25 cellular contexts compared by ENCODE assay signal in the genomic region with DNA sequence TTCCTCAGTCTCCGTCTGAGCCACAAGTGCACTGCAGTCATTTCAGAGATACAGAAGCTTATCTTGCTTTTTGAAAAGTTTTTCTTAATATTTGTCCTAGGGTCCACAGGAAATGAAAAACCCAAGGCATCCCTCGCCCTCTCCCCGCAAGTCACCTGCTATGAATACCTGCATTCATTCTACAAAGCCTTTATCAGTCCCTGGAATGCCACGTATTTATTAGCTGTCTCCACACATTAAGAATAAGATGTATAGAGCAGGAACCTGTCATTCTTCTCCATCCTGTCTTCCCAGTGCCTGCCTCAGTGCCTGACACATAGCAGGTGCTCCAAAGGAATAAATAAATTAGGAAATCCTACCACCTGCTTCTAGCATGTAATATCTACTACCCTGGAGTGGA.
DNase-seq lines count a peak whose midpoint lies in the region; ATAC-seq and TF ChIP-seq lines count a peak whose summit lies in the region.
"Had no signal": no experiment of that assay in that cellular context is flagged by ENCODE, and none has a peak within 500 bp of the region (broad histone marks: within the 10 kb centered on the region; RNA-seq: fewer than 3 reads in every experiment).

No MANE protein-coding gene starts in this region.

- no peak overlapping the region for H3K9ac ChIP-seq in neuronal stem cell (ENCODE audit: low read depth, low read length, poor library complexity)
- H3K9ac ChIP-seq: parathyroid adenoma had no signal

- H3K4ac ChIP-seq in neuronal stem cell (ENCODE audit: low read length): no peak overlapping the region

- H2AK5ac ChIP-seq in neuronal stem cell (ENCODE audit: low read depth, low read length): no peak overlapping the region

- H2BK15ac ChIP-seq in neuronal stem cell (ENCODE audit: low read length): no peak overlapping the region

- CTCF ChIA-PET in activated CD8-positive, alpha-beta T cell treated with anti-CD3 and anti-CD28 coated beads, Interleukin-2, amount 10 ng/mL, durations not matched to agents 7 days and 5 days (lab: Charles Lee): interaction anchor here (1.0 to 6.8 kb wide), 15 partner anchors 9 to 364 kb away, joined by 3 to 84 read pairs (median 9); no protein-coding TSS in a partner anchor

- no peak overlapping the region for H2BK5ac ChIP-seq in neuronal stem cell (ENCODE audit: low read length)

- DNase-seq in stimulated activated naive CD8-positive, alpha-beta T cell treated with anti-CD3 and anti-CD28 coated beads, Interleukin-15, Interleukin-2, amounts not matched to agents 100 U/mL and 50 U/mL, for 24 hours: no peak
- DNase-seq in activated CD8-positive, alpha-beta T cell treated with anti-CD3 and anti-CD28 coated beads, Interleukin-2, amount 10 ng/mL, durations not matched to agents 7 days and 5 days: no peak
- DNase-seq in immature natural killer cell (no peak), foreskin fibroblast (no peak), NCI-H1092 (lab: John Stamatoyannopoulos, UW) (no peak), thyroid gland (no peak), neuronal stem cell (ENCODE audit: low spot score) (no peak)
- DNase-seq: activated gamma-delta T cell; aorta; central memory CD4-positive, alpha-beta T cell; dorsolateral prefrontal cortex; GF-D8; NCI-H1048; NCI-H187 treated with DMSO at 0.1 percent for 48 hours; NCI-H526 treated with DMSO at 0.1 percent for 48 hours; RPMI8226; stimulated activated CD4-positive, alpha-beta T cell treated with anti-CD3 and anti-CD28 coated beads, Interleukin-15, amount 100 ng/mL, for 24 hours; stimulated activated CD8-positive, alpha-beta memory T cell treated with anti-CD3 and anti-CD28 coated beads, Interleukin-4, amount 100 ng/mL, for 48 hours; uterus had no signal

- no peak overlapping the region for H2BK12ac ChIP-seq in neuronal stem cell (ENCODE audit: low read length)

- H3K4me3 Mint-ChIP-seq in stimulated activated naive CD8-positive, alpha-beta T cell treated with anti-CD3 and anti-CD28 coated beads, Interleukin-15, Interleukin-2, amounts not matched to agents 100 ng/mL and 50 ng/mL, for 24 hours: peak overlapping the region; percentile 60
- H3K4me3 Mint-ChIP-seq in activated CD8-positive, alpha-beta T cell treated with anti-CD3 and anti-CD28 coated beads, Interleukin-2, amount 10 ng/mL, durations not matched to agents 7 days and 5 days: peak overlapping the region; percentile 30
- peak overlapping the region; percentile 61 to 92 (median 81) for H3K4me3 Mint-ChIP-seq in immature natural killer cell
- H3K4me3 Mint-ChIP-seq: CD14-positive monocyte, nephron had no signal

- H3K27ac ChIP-seq in thyroid gland: no peak overlapping the region
- no peak overlapping the region for H3K27ac ChIP-seq in neuronal stem cell (replicated peaks; ENCODE audit: low read length)
- H3K27ac ChIP-seq: dorsolateral prefrontal cortex, parathyroid adenoma, SK-N-MC, uterus had no signal

- H3K9me3 Mint-ChIP-seq in stimulated activated naive CD8-positive, alpha-beta T cell treated with anti-CD3 and anti-CD28 coated beads, Interleukin-15, Interleukin-2, amounts not matched to agents 100 ng/mL and 50 ng/mL, for 24 hours: no peaks in the 10 kb centered on the region
- peaks cover 8% of the 10 kb centered on the region for H3K9me3 Mint-ChIP-seq in activated CD8-positive, alpha-beta T cell treated with anti-CD3 and anti-CD28 coated beads, Interleukin-2, amount 10 ng/mL, durations not matched to agents 7 days and 5 days (ENCODE audit: insufficient read depth)
- H3K9me3 Mint-ChIP-seq in immature natural killer cell: no peaks in the 10 kb centered on the region

- no peak for TF ChIP-seq CTCF in foreskin fibroblast (IDR thresholded peaks at IDR 0.05; ENCODE audit: low read depth, low read length)
- no peak for TF ChIP-seq CTCF in thyroid gland (IDR thresholded peaks at IDR 0.05)

- H3K4me1 ChIP-seq in thyroid gland (peaks cover 21 to 26% of the 10 kb centered on the region in 2 donors), neuronal stem cell (ENCODE audit: control insufficient read depth in 2 of 2, insufficient read depth in 1 of 2, low read depth in 1 of 2, low read length in 2 of 2) (no peaks in the 10 kb centered on the region)
- H3K4me1 ChIP-seq: parathyroid adenoma, uterus had no signal

- H3K27me3 Mint-ChIP-seq in stimulated activated naive CD8-positive, alpha-beta T cell treated with anti-CD3 and anti-CD28 coated beads, Interleukin-15, Interleukin-2, amounts not matched to agents 100 ng/mL and 50 ng/mL, for 24 hours: no peaks in the 10 kb centered on the region
- no peaks in the 10 kb centered on the region for H3K27me3 Mint-ChIP-seq in activated CD8-positive, alpha-beta T cell treated with anti-CD3 and anti-CD28 coated beads, Interleukin-2, amount 10 ng/mL, durations not matched to agents 7 days and 5 days (ENCODE audit: low read depth)
- H3K27me3 Mint-ChIP-seq in immature natural killer cell (ENCODE audit: low read depth in 3 of 3): peaks cover 2 to 8% (median 6%) of the 10 kb centered on the region in 3 donors

- intact Hi-C loops in thyroid gland (cut with DNase I): no loop called here

- peaks cover 1% of the 10 kb centered on the region for H3K79me1 ChIP-seq in neuronal stem cell (ENCODE audit: low read depth, low read length)

- no peaks in the 10 kb centered on the region for H3K9me3 ChIP-seq in thyroid gland
- H3K9me3 ChIP-seq in neuronal stem cell (replicated peaks in 1 of 2; ENCODE audit: control insufficient read depth in 2 of 2, insufficient read depth in 1 of 2, low read depth in 1 of 2, low read length in 2 of 2): no peaks in the 10 kb centered on the region
- H3K9me3 ChIP-seq: uterus had no signal

- no peak overlapping the region for H3K4me3 ChIP-seq in foreskin fibroblast (ENCODE audit: low read depth in 1 of 2, low read length in 2 of 2)
- H3K4me3 ChIP-seq in thyroid gland (replicated peaks in 1 of 3): no peak overlapping the region
- no peak overlapping the region for H3K4me3 ChIP-seq in neuronal stem cell (ENCODE audit: low read length in 2 of 2)
- H3K4me3 ChIP-seq: dorsolateral prefrontal cortex, SK-N-MC, uterus had no signal

- 93 to 94% methylated on average over 4 of the region's 4 CpGs for WGBS in thyroid gland, 2 donors
- WGBS in neuronal stem cell (ENCODE audit: extremely low coverage in 2 of 2, insufficient read length in 2 of 2, insufficient replicate concordance in 1 of 2), 2 donors: no CpG with 5 or more reads among the region's 4 CpGs

- POLR2A ChIA-PET in activated CD8-positive, alpha-beta T cell treated with anti-CD3 and anti-CD28 coated beads, Interleukin-2, amount 10 ng/mL, durations not matched to agents 7 days and 5 days (lab: Charles Lee): interaction anchor here (0.8 to 3.0 kb wide), 4 partner anchors 29 to 154 kb away, joined by 3 to 13 read pairs (median 6); a partner anchor contains a TSS

- peak overlapping the region; percentile 88 for H3K27ac Mint-ChIP-seq in stimulated activated naive CD8-positive, alpha-beta T cell treated with anti-CD3 and anti-CD28 coated beads, Interleukin-15, Interleukin-2, amounts not matched to agents 100 ng/mL and 50 ng/mL, for 24 hours
- H3K27ac Mint-ChIP-seq in activated CD8-positive, alpha-beta T cell treated with anti-CD3 and anti-CD28 coated beads, Interleukin-2, amount 10 ng/mL, durations not matched to agents 7 days and 5 days: peak overlapping the region; percentile 82
- H3K27ac Mint-ChIP-seq in immature natural killer cell: peak overlapping the region; percentile 97 to 99 (median 98)
- H3K27ac Mint-ChIP-seq: nephron had no signal

- H3K27me3 ChIP-seq in thyroid gland (no peaks in the 10 kb centered on the region), neuronal stem cell (ENCODE audit: control insufficient read depth in 3 of 3, insufficient read depth in 3 of 3, low read depth in 1 of 3, low read length in 3 of 3) (no peaks in the 10 kb centered on the region)
- H3K27me3 ChIP-seq: dorsolateral prefrontal cortex, uterus had no signal

- H3K18ac ChIP-seq in neuronal stem cell (ENCODE audit: low read length): no peak overlapping the region

- no peak overlapping the region for H3K14ac ChIP-seq in neuronal stem cell (ENCODE audit: low read length)

- no peak overlapping the region for H3K23ac ChIP-seq in neuronal stem cell (ENCODE audit: low read depth, low read length, poor library complexity)

- no peaks in the 10 kb centered on the region for H3K36me3 ChIP-seq in thyroid gland
- no peaks in the 10 kb centered on the region for H3K36me3 ChIP-seq in neuronal stem cell (replicated peaks in 1 of 2; ENCODE audit: control insufficient read depth in 2 of 2, insufficient read depth in 2 of 2, low read length in 2 of 2)
- H3K36me3 ChIP-seq: uterus had no signal

- ATAC-seq in stimulated activated naive CD8-positive, alpha-beta T cell treated with anti-CD3 and anti-CD28 coated beads, Interleukin-15, Interleukin-2, amounts not matched to agents 100 U/mL and 50 U/mL, for 24 hours: no peak
- ATAC-seq in activated CD8-positive, alpha-beta T cell treated with anti-CD3 and anti-CD28 coated beads, Interleukin-2, amount 10 ng/mL, durations not matched to agents 7 days and 5 days: no peak
- ATAC-seq: sciatic nerve had no signal

- H4K8ac ChIP-seq in neuronal stem cell (ENCODE audit: low read depth, low read length): no peak overlapping the region

- no peak overlapping the region for H2AFZ ChIP-seq in neuronal stem cell (ENCODE audit: low read length)
- H2AFZ ChIP-seq: parathyroid adenoma had no signal

- no peak overlapping the region for H2BK120ac ChIP-seq in neuronal stem cell (ENCODE audit: low read depth, low read length)

- H3K4me2 ChIP-seq in neuronal stem cell (ENCODE audit: insufficient read depth, low read length, poor library complexity, severe bottlenecking): no peak overlapping the region

- peaks cover 29% of the 10 kb centered on the region for H3K36me3 Mint-ChIP-seq in stimulated activated naive CD8-positive, alpha-beta T cell treated with anti-CD3 and anti-CD28 coated beads, Interleukin-15, Interleukin-2, amounts not matched to agents 100 ng/mL and 50 ng/mL, for 24 hours (ENCODE audit: low read depth)
- peaks cover 46% of the 10 kb centered on the region for H3K36me3 Mint-ChIP-seq in activated CD8-positive, alpha-beta T cell treated with anti-CD3 and anti-CD28 coated beads, Interleukin-2, amount 10 ng/mL, durations not matched to agents 7 days and 5 days (ENCODE audit: low read depth)
- H3K36me3 Mint-ChIP-seq in immature natural killer cell: peaks cover 7 to 17% (median 12%) of the 10 kb centered on the region in 3 donors
- H3K36me3 Mint-ChIP-seq: CD14-positive monocyte had no signal

- TF ChIP-seq POLR2A in thyroid gland (IDR thresholded peaks at IDR 0.05): no peak

- peaks cover 100% of the 10 kb centered on the region for H3K4me1 Mint-ChIP-seq in stimulated activated naive CD8-positive, alpha-beta T cell treated with anti-CD3 and anti-CD28 coated beads, Interleukin-15, Interleukin-2, amounts not matched to agents 100 ng/mL and 50 ng/mL, for 24 hours (ENCODE audit: low read depth)
- H3K4me1 Mint-ChIP-seq in activated CD8-positive, alpha-beta T cell treated with anti-CD3 and anti-CD28 coated beads, Interleukin-2, amount 10 ng/mL, durations not matched to agents 7 days and 5 days (ENCODE audit: low read depth): peaks cover 92% of the 10 kb centered on the region
- H3K4me1 Mint-ChIP-seq in immature natural killer cell: peaks cover 98 to 100% of the 10 kb centered on the region in 2 donors
- H3K4me1 Mint-ChIP-seq: CD14-positive monocyte had no signal

- no peak overlapping the region for H4K91ac ChIP-seq in neuronal stem cell (ENCODE audit: low read depth, low read length, poor library complexity)

Comparison
In these comparisons a context has a peak if more than half of its experiments do, and no peak if none do; other contexts are left out.
1. H3K4me3 Mint-ChIP-seq: peak in every context shown above with its lines; median percentile 81 in immature natural killer cell; 60 in stimulated activated naive CD8-positive, alpha-beta T cell treated with anti-CD3 and anti-CD28 coated beads, Interleukin-15, Interleukin-2, amounts not matched to agents 100 ng/mL and 50 ng/mL, for 24 hours; 30 in activated CD8-positive, alpha-beta T cell treated with anti-CD3 and anti-CD28 coated beads, Interleukin-2, amount 10 ng/mL, durations not matched to agents 7 days and 5 days.